In the genomic region with DNA sequence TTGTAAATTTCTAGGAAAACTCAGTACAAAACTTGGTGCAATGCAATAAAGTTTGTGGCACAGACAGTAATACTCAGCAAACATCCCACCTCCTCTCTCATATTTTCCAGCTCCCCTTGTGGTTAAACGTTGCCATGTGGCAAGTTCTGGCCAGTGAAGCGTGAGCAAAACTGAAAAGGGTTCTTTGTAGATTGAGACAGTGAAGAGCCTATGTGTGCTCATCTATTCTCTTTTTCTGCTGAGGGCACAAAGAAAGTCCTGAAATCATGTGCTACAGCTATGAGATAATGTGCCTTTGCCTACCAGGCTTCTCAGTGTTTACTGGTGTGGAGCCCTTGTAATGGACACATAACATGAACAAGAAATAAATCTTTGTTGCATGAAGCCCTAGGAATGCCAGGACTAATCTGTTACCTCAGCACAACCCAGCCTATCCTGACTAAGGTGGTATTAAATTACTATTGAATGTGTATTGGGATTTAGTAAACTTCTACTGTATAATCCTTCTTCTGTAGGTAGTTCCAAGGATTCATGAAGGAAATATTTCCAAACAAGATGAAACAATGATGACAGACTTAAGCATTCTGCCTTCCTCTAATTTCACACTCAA, we compare ENCODE assay signal across 12 cellular contexts. TPM values are rescaled to one million over a fixed set of nuclear protein-coding genes. Genes with fewer than 3 reads are reported as not detected.
DNase-seq lines count a peak whose midpoint lies in the region; ATAC-seq and TF ChIP-seq lines count a peak whose summit lies in the region.
"Had no signal": no experiment of that assay in that cellular context is flagged by ENCODE, and none has a peak within 500 bp of the region (broad histone marks: within the 10 kb centered on the region; RNA-seq: fewer than 3 reads in every experiment).

No MANE protein-coding gene starts in this region.

- ATAC-seq in stimulated activated memory B cell treated with anti-CD40 and anti-IgM and Interleukin-4, amounts not matched to agents 10 μg/mL and 1 μg/mL and 100 μg/mL, for 72 hours, result peak; percentile 47

- peaks cover 2% of the 10 kb centered on the region for H3K4me1 Mint-ChIP-seq in activated CD4-positive, alpha-beta T cell treated with anti-CD3 and anti-CD28 coated beads, Interleukin-2, amount 10 ng/mL, durations not matched to agents 7 days and 5 days
- H3K4me1 Mint-ChIP-seq in stimulated activated memory B cell treated with anti-CD40 and anti-IgM and Interleukin-4, amounts not matched to agents 10 μg/mL and 1 μg/mL and 100 μg/mL, for 72 hours, result no peaks in the 10 kb centered on the region

- no peaks in the 10 kb centered on the region for H3K9me3 ChIP-seq in right atrium auricular region
- no peaks in the 10 kb centered on the region for H3K9me3 ChIP-seq in tibial nerve
- H3K9me3 ChIP-seq: vagina had no signal

- H3K27me3 Mint-ChIP-seq in activated CD4-positive, alpha-beta T cell treated with anti-CD3 and anti-CD28 coated beads, Interleukin-2, amount 10 ng/mL, durations not matched to agents 7 days and 5 days, result peaks cover 28% of the 10 kb centered on the region
- no peaks in the 10 kb centered on the region for H3K27me3 Mint-ChIP-seq in stimulated activated memory B cell treated with anti-CD40 and anti-IgM and Interleukin-4, amounts not matched to agents 10 μg/mL and 1 μg/mL and 100 μg/mL, for 72 hours

- no peak overlapping the region for H3K27ac Mint-ChIP-seq in activated CD4-positive, alpha-beta T cell treated with anti-CD3 and anti-CD28 coated beads, Interleukin-2, amount 10 ng/mL, durations not matched to agents 7 days and 5 days
- H3K27ac Mint-ChIP-seq in stimulated activated memory B cell treated with anti-CD40 and anti-IgM and Interleukin-4, amounts not matched to agents 10 μg/mL and 1 μg/mL and 100 μg/mL, for 72 hours, result no peak overlapping the region

- H3K4me3 ChIP-seq in right atrium auricular region, result no peak overlapping the region
- no peak overlapping the region for H3K4me3 ChIP-seq in tibial nerve
- H3K4me3 ChIP-seq: vagina had no signal

- no peaks in the 10 kb centered on the region for H3K27me3 ChIP-seq in right atrium auricular region
- no peaks in the 10 kb centered on the region for H3K27me3 ChIP-seq in tibial nerve
- H3K27me3 ChIP-seq: vagina had no signal

- H3K4me3 Mint-ChIP-seq in activated CD4-positive, alpha-beta T cell treated with anti-CD3 and anti-CD28 coated beads, Interleukin-2, amount 10 ng/mL, durations not matched to agents 7 days and 5 days, result no peak overlapping the region
- H3K4me3 Mint-ChIP-seq in stimulated activated memory B cell treated with anti-CD40 and anti-IgM and Interleukin-4, amounts not matched to agents 10 μg/mL and 1 μg/mL and 100 μg/mL, for 72 hours, result no peak overlapping the region

- no peaks in the 10 kb centered on the region for H3K9me3 Mint-ChIP-seq in activated CD4-positive, alpha-beta T cell treated with anti-CD3 and anti-CD28 coated beads, Interleukin-2, amount 10 ng/mL, durations not matched to agents 7 days and 5 days
- H3K9me3 Mint-ChIP-seq in stimulated activated memory B cell treated with anti-CD40 and anti-IgM and Interleukin-4, amounts not matched to agents 10 μg/mL and 1 μg/mL and 100 μg/mL, for 72 hours, result no peaks in the 10 kb centered on the region

- no peaks in the 10 kb centered on the region for H3K36me3 Mint-ChIP-seq in activated CD4-positive, alpha-beta T cell treated with anti-CD3 and anti-CD28 coated beads, Interleukin-2, amount 10 ng/mL, durations not matched to agents 7 days and 5 days (ENCODE audit: low read depth)
- no peaks in the 10 kb centered on the region for H3K36me3 Mint-ChIP-seq in stimulated activated memory B cell treated with anti-CD40 and anti-IgM and Interleukin-4, amounts not matched to agents 10 μg/mL and 1 μg/mL and 100 μg/mL, for 72 hours

- DNase-seq in activated CD4-positive, alpha-beta T cell treated with anti-CD3 and anti-CD28 coated beads for 48 hours, result peak; percentile 23
- no peak for DNase-seq in activated CD4-positive, alpha-beta T cell treated with anti-CD3 and anti-CD28 coated beads, Interleukin-2, amount 10 ng/mL, durations not matched to agents 7 days and 5 days
- DNase-seq in KBM-7, result peak; percentile 70
- DNase-seq in right atrium auricular region (ENCODE audit: low spot score), result no peak
- DNase-seq in GOT3 (lab: John Stamatoyannopoulos, UW), result no peak
- DNase-seq in tibial nerve (ENCODE audit: low spot score in 2 of 2), result no peak
- DNase-seq: NCI-H1417 had no signal

- 25 to 26% methylated on average over 2 of the region's 2 CpGs for WGBS in tibial nerve, 2 donors

- H3K4me1 ChIP-seq in right atrium auricular region (no peaks in the 10 kb centered on the region), tibial nerve (no peaks in the 10 kb centered on the region)
- H3K4me1 ChIP-seq: vagina had no signal

- in situ Hi-C loops in KBM-7 (cut with MboI; ENCODE audit: low pct_unique_long_range_greater_than_20kb, low sequenced_read_pairs), result no loop called here

- CTCF ChIA-PET in activated CD4-positive, alpha-beta T cell treated with anti-CD3 and anti-CD28 coated beads, Interleukin-2, amount 10 ng/mL, durations not matched to agents 7 days and 5 days (lab: Charles Lee), result interaction anchor here (1.3 to 2.2 kb wide), 2 partner anchors 16 to 20 kb away, joined by 3 to 6 read pairs; no protein-coding TSS in a partner anchor

- POLR2A ChIA-PET in activated CD4-positive, alpha-beta T cell treated with anti-CD3 and anti-CD28 coated beads, Interleukin-2, amount 10 ng/mL, durations not matched to agents 7 days and 5 days (lab: Charles Lee), result no interaction called here

- H3K36me3 ChIP-seq in right atrium auricular region (no peaks in the 10 kb centered on the region), tibial nerve (no peaks in the 10 kb centered on the region)
- H3K36me3 ChIP-seq: vagina had no signal

- H3K27ac ChIP-seq in cingulate gyrus (ENCODE audit: low read depth, low read length) (peak overlapping the region; percentile 100), right atrium auricular region (no peak overlapping the region), tibial nerve (no peak overlapping the region)
- H3K27ac ChIP-seq: C4-2B, vagina had no signal

- no peak for TF ChIP-seq EP300 in tibial nerve (IDR thresholded peaks at IDR 0.05)

- TF ChIP-seq CTCF in right atrium auricular region (IDR thresholded peaks at IDR 0.05) (no peak), tibial nerve (IDR thresholded peaks at IDR 0.05) (no peak)

- TF ChIP-seq POLR2A in tibial nerve (IDR thresholded peaks at IDR 0.05), result no peak

RNA-seq across cellular contexts. Expression of a gene that starts 13.0 kb away (rescaled TPM):
- 100 to 1,000 TPM; 421 to 478 TPM for total RNA-seq in activated CD4-positive, alpha-beta T cell treated with anti-CD3 and anti-CD28 coated beads, Interleukin-2, amount 10 ng/mL, durations not matched to agents 7 days and 5 days
- total RNA-seq in right atrium auricular region, result under 1 TPM; 0.86 to 0.89 TPM
- total RNA-seq in tibial nerve, result 1 to 10 TPM in 1 of 4 donors, under 1 TPM in 2, not detected in 1; 0.84 to 4.2 (median 0.90) TPM

RNA-seq across cellular contexts. Expression of a gene that starts 47.7 kb away (rescaled TPM):
- not detected for total RNA-seq in activated CD4-positive, alpha-beta T cell treated with anti-CD3 and anti-CD28 coated beads, Interleukin-2, amount 10 ng/mL, durations not matched to agents 7 days and 5 days
- total RNA-seq in right atrium auricular region (under 1 TPM in 1 of 2 donors, not detected in 1; 0.71 TPM), tibial nerve (1 to 10 TPM in 1 of 4 donors, under 1 TPM in 1, not detected in 2; 0.59 to 1.8 TPM)
- total RNA-seq: liver, vagina had no signal

Comparison
In these comparisons a context has a peak if more than half of its experiments do, and no peak if none do; other contexts are left out.
1. DNase-seq: peak in activated CD4-positive, alpha-beta T cell treated with anti-CD3 and anti-CD28 coated beads for 48 hours (single experiment) and KBM-7 (single experiment); none in activated CD4-positive, alpha-beta T cell treated with anti-CD3 and anti-CD28 coated beads, Interleukin-2, amount 10 ng/mL, durations not matched to agents 7 days and 5 days (single experiment), right atrium auricular region (single experiment), GOT3 (single experiment) and tibial nerve (0 of 2).
2. RNA of a gene that starts 13.0 kb away (total RNA-seq): 421 to 478 TPM in activated CD4-positive, alpha-beta T cell treated with anti-CD3 and anti-CD28 coated beads, Interleukin-2, amount 10 ng/mL, durations not matched to agents 7 days and 5 days; 0.84 to 4.2 TPM in tibial nerve and 0.86 to 0.89 TPM in right atrium auricular region; every median in the first group is over 10 times any median in the second.